1 cellular context compared by ENCODE assay signal in genomic region chr3:112561693-112562529, GRCh38.
TF ChIP-seq lines count a peak whose summit lies in the region.

Gene ATG3, minus strand, starts transcription at chr3:112561962. Its CDS starts 434 bp downstream, at chr3:112561528.
Gene SLC35A5, plus strand, starts transcription at chr3:112562045. Its CDS starts 1,359 bp downstream, at chr3:112563404.

TF ChIP-seq in HEK293, 187 proteins besides CTCF, POLR2A, EP300 and RAD21 (continued from another document):
- TF ChIP-seq KLF1 (tag by site-specific recombination; IDR thresholded peaks at IDR 0.05): peak; percentile 50
- TF ChIP-seq ZNF555 (tag by site-specific recombination; conservative IDR thresholded peaks at IDR 0.05): no peak
- peak; percentile 88 for TF ChIP-seq ZBTB8A (tag by site-specific recombination; IDR thresholded peaks at IDR 0.05)
- no peak for TF ChIP-seq MZF1 (tag by site-specific recombination; IDR thresholded peaks at IDR 0.05; ENCODE audit: borderline replicate concordance)
- no peak for TF ChIP-seq ZNF138 (tag by site-specific recombination; IDR thresholded peaks at IDR 0.05; ENCODE audit: borderline replicate concordance)
- peak; percentile 15; the same call in 1 of the 2 replicates for TF ChIP-seq ZFP69B (tag by site-specific recombination; IDR thresholded peaks at IDR 0.05)
- TF ChIP-seq ZNF768 (tag by site-specific recombination; IDR thresholded peaks at IDR 0.05): no peak
- TF ChIP-seq ZNF354C (tag by site-specific recombination; IDR thresholded peaks at IDR 0.05; ENCODE audit: borderline replicate concordance, low read depth): no peak
- TF ChIP-seq ZNF18 (tag by site-specific recombination; IDR thresholded peaks at IDR 0.05): no peak
- 0 out of 2 replicates have a peak, but pooled peaks have one; percentile 27 for TF ChIP-seq ZNF423 (tag by site-specific recombination; IDR thresholded peaks at IDR 0.05)
